ENCODE assay signal across 22 cellular contexts in genomic region chrX:69055193-69055592, GRCh38.
DNase-seq lines count a peak whose midpoint lies in the region; ATAC-seq and TF ChIP-seq lines count a peak whose summit lies in the region.
"Had no signal": no experiment of that assay in that cellular context is flagged by ENCODE, and none has a peak within 500 bp of the region (broad histone marks: within the 10 kb centered on the region; RNA-seq: fewer than 3 reads in every experiment).

No MANE protein-coding gene starts in this region.

- H3K27me3 ChIP-seq in mammary epithelial cell (ENCODE audit: insufficient read depth, low read length) = no peaks in the 10 kb centered on the region

- no peaks in the 10 kb centered on the region for H3K9me3 ChIP-seq in mammary epithelial cell (replicated peaks; ENCODE audit: insufficient read depth, low read length)
- H3K9me3 ChIP-seq: A549, Caco-2 had no signal

- peak overlapping the region; percentile 10 for H3K9ac ChIP-seq in mammary epithelial cell (ENCODE audit: insufficient read depth, low read length)
- H3K9ac ChIP-seq: GM23248 had no signal

- in situ Hi-C loops in mammary epithelial cell (cut with MboI; ENCODE audit: low sequenced_read_pairs in 2 of 2) = no loop called here

- no peak for DNase-seq in mammary epithelial cell
- no peak for DNase-seq in MCF 10A (ENCODE audit: unreplicated experiment)
- peak; percentile 24 for DNase-seq in islet precursor cell
- DNase-seq in sciatic nerve (ENCODE audit: low spot score) = peak; percentile 43
- no peak for DNase-seq in activated CD4-positive, alpha-beta T cell treated with anti-CD3 and anti-CD28 coated beads for 4 hours
- DNase-seq in NCI-H526 (lab: John Stamatoyannopoulos, UW) = no peak
- DNase-seq in Calu3 = no peak
- DNase-seq: AML-193; Caco-2; CD4-positive, alpha-beta T cell; DMS153; DMS79; GF-D8; GM23248; HCEC 1CT; HFFc6; IMR-90 had no signal

- TF ChIP-seq CTCF in mammary epithelial cell (conservative IDR thresholded peaks at IDR 0.05 in 1 of 2, IDR thresholded peaks at IDR 0.05 in 1 of 2; ENCODE audit: extremely low read depth in 1 of 2, insufficient read depth in 1 of 2, low read depth in 1 of 2, low read length in 2 of 2) = no peak
- TF ChIP-seq CTCF in MCF 10A (IDR thresholded peaks at IDR 0.05; ENCODE audit: unreplicated experiment) = no peak
- no peak for TF ChIP-seq CTCF in Calu3 (IDR thresholded peaks at IDR 0.05; ENCODE audit: unreplicated experiment)

- WGBS in mammary epithelial cell (ENCODE audit: low coverage, missing lambda C conversion rate) = 81% methylated on average over 3 of the region's 3 CpGs

- H2AFZ ChIP-seq in mammary epithelial cell (ENCODE audit: low read depth, low read length) = no peak overlapping the region
- H2AFZ ChIP-seq: GM23248 had no signal

- H3K4me3 Mint-ChIP-seq in MCF 10A (ENCODE audit: unreplicated experiment) = no peak overlapping the region
- no peak overlapping the region for H3K4me3 Mint-ChIP-seq in Calu3 (ENCODE audit: low read depth, unreplicated experiment)
- H3K4me3 Mint-ChIP-seq: CD4-positive, alpha-beta T cell; HFFc6 had no signal

- intact Hi-C loops in mammary epithelial cell (cut with micrococcal nuclease) = no loop called here
- intact Hi-C loops in MCF 10A (cut with micrococcal nuclease) = no loop called here
- intact Hi-C loops in sciatic nerve (cut with DNase I) = no loop called here
- intact Hi-C loops in Calu3 (cut with micrococcal nuclease; ENCODE audit: unreplicated experiment) = no loop called here

- H3K4me3 ChIP-seq in mammary epithelial cell (replicated peaks in 1 of 3; ENCODE audit: insufficient read depth in 1 of 3, low read depth in 2 of 3, low read length in 3 of 3) = no peak overlapping the region
- H3K4me3 ChIP-seq: A549, GM12878, GM23248, K562 had no signal

- H3K4me1 Mint-ChIP-seq in MCF 10A (ENCODE audit: insufficient read depth, unreplicated experiment) = no peaks in the 10 kb centered on the region
- H3K4me1 Mint-ChIP-seq in Calu3 (ENCODE audit: low read depth, unreplicated experiment) = no peaks in the 10 kb centered on the region

- H3K36me3 ChIP-seq in mammary epithelial cell (ENCODE audit: insufficient read depth, low read length) = no peaks in the 10 kb centered on the region

- CTCF ChIA-PET in mammary epithelial cell (lab: Charles Lee; ENCODE audit: low non-redundant PET) (no interaction called here), MCF 10A (lab: Yijun Ruan, JAX) (interaction anchor here (1.5 kb wide), 1 partner anchor 227 kb away, joined by 4 read pairs; no protein-coding TSS in a partner anchor), Calu3 (lab: Charles Lee) (no interaction called here)

- H3K27ac ChIP-seq in mammary epithelial cell (ENCODE audit: insufficient read depth, low read depth, low read length) = no peak overlapping the region
- H3K27ac ChIP-seq: 22Rv1, A549, C4-2B, GM23248 had no signal

- BruUV-seq in mammary epithelial cell (replicated peaks; lab: Mats Ljungman, UMichigan) (no TSS peak), MCF 10A (replicated peaks; lab: Mats Ljungman, UMichigan) (no TSS peak), Calu3 (replicated peaks; lab: Mats Ljungman, UMichigan) (no TSS peak)

- dilution Hi-C loops in mammary epithelial cell (cut with HindIII; ENCODE audit: low sequenced_read_pairs) = no loop called here

- ATAC-seq in sciatic nerve = no peak
- ATAC-seq: A549, GM12878, K562 had no signal

- no peaks in the 10 kb centered on the region for H3K4me1 ChIP-seq in mammary epithelial cell (ENCODE audit: insufficient read depth, low read length)
- H3K4me1 ChIP-seq: A549, Caco-2 had no signal

- H3K9me3 Mint-ChIP-seq in MCF 10A (ENCODE audit: unreplicated experiment) (peaks cover 7% of the 10 kb centered on the region), Calu3 (ENCODE audit: low read depth, unreplicated experiment) (no peaks in the 10 kb centered on the region)
- H3K9me3 Mint-ChIP-seq: CD4-positive, alpha-beta T cell; HFFc6 had no signal

- no peaks in the 10 kb centered on the region for H3K27me3 Mint-ChIP-seq in MCF 10A (ENCODE audit: insufficient read depth, unreplicated experiment)
- no peaks in the 10 kb centered on the region for H3K27me3 Mint-ChIP-seq in Calu3 (ENCODE audit: unreplicated experiment)
- H3K27me3 Mint-ChIP-seq: CD4-positive, alpha-beta T cell had no signal

- no peak overlapping the region for H3K4me2 ChIP-seq in mammary epithelial cell (ENCODE audit: insufficient read depth, low read depth, low read length)
- H3K4me2 ChIP-seq: A549 had no signal

- POLR2A ChIA-PET in MCF 10A (lab: Yijun Ruan, JAX) = interaction anchor here (0.7 kb wide), 1 partner anchor 241 kb away, joined by 6 read pairs; no protein-coding TSS in a partner anchor

- no peaks in the 10 kb centered on the region for H3K79me2 ChIP-seq in mammary epithelial cell (ENCODE audit: insufficient read depth, low read length)

- no peak overlapping the region for H3K27ac Mint-ChIP-seq in MCF 10A (ENCODE audit: low read depth, unreplicated experiment)
- no peak overlapping the region for H3K27ac Mint-ChIP-seq in Calu3 (ENCODE audit: unreplicated experiment)
- H3K27ac Mint-ChIP-seq: CD4-positive, alpha-beta T cell; HFFc6 had no signal

- H3K36me3 Mint-ChIP-seq in MCF 10A (ENCODE audit: insufficient read depth, unreplicated experiment) (no peaks in the 10 kb centered on the region), Calu3 (ENCODE audit: insufficient read depth, unreplicated experiment) (peaks cover 4% of the 10 kb centered on the region)

- H4K20me1 ChIP-seq in mammary epithelial cell (ENCODE audit: insufficient read depth, low read length) = no peaks in the 10 kb centered on the region

Comparison
In these comparisons a context has a peak if more than half of its experiments do, and no peak if none do; other contexts are left out.
1. DNase-seq: peak in islet precursor cell (single experiment) and sciatic nerve (single experiment); none in mammary epithelial cell (single experiment), MCF 10A (single experiment), activated CD4-positive, alpha-beta T cell treated with anti-CD3 and anti-CD28 coated beads for 4 hours (0 of 2), NCI-H526 (0 of 2) and Calu3 (single experiment).